In genomic region chr12:30088259-30088995, GRCh38 we compare ENCODE assay signal across 16 cellular contexts.
DNase-seq lines count a peak whose midpoint lies in the region; ATAC-seq and TF ChIP-seq lines count a peak whose summit lies in the region.
"Had no signal": no experiment of that assay in that cellular context is flagged by ENCODE, and none has a peak within 500 bp of the region (broad histone marks: within the 10 kb centered on the region; RNA-seq: fewer than 3 reads in every experiment).

No MANE protein-coding gene starts in this region.

- H3K27me3 ChIP-seq in prostate gland (replicated peaks; ENCODE audit: insufficient read depth) (no peaks in the 10 kb centered on the region), H7 (ENCODE audit: control insufficient read depth, insufficient read depth, low read length) (no peaks in the 10 kb centered on the region)
- H3K27me3 ChIP-seq: MG63, Peyer's patch had no signal

- TF ChIP-seq CTCF in prostate gland (IDR thresholded peaks at IDR 0.05) = no peak

- intact Hi-C loops in prostate gland (cut with DNase I) = no loop called here

- H3K4me3 ChIP-seq in prostate gland = no peak overlapping the region
- H3K4me3 ChIP-seq in H7 (ENCODE audit: insufficient read depth, low read depth, low read length) = no peak overlapping the region
- H3K4me3 ChIP-seq: GM23338, MG63, Peyer's patch had no signal

- TF ChIP-seq POLR2A in prostate gland (IDR thresholded peaks at IDR 0.05) = no peak

- H3K4me1 ChIP-seq in prostate gland (replicated peaks) = no peaks in the 10 kb centered on the region
- H3K4me1 ChIP-seq: Peyer's patch had no signal

- 59% methylated on average over 3 of the region's 3 CpGs for WGBS in prostate gland

- no peaks in the 10 kb centered on the region for H3K9me3 ChIP-seq in prostate gland
- H3K9me3 ChIP-seq: MG63, Peyer's patch had no signal

- H3K27ac ChIP-seq in prostate gland = no peak overlapping the region
- H3K27ac ChIP-seq: Peyer's patch had no signal

- H3K36me3 ChIP-seq in prostate gland = no peaks in the 10 kb centered on the region
- H3K36me3 ChIP-seq in H7 (replicated peaks; ENCODE audit: control insufficient read depth, insufficient read depth, low read length) = no peaks in the 10 kb centered on the region
- H3K36me3 ChIP-seq: MG63, Peyer's patch had no signal

- ATAC-seq in HG02884 (IDR thresholded peaks at IDR 0.05; ENCODE audit: unreplicated experiment) = no peak
- ATAC-seq: GM23338 had no signal

- peak; percentile 1 for DNase-seq in NCI-H748 (lab: John Stamatoyannopoulos, UW; ENCODE audit: unreplicated experiment)
- DNase-seq in NCI-H748 treated with DMSO at 0.1 percent for 48 hours (lab: John Stamatoyannopoulos, UW) = no peak
- peak; percentile 30 for DNase-seq in NCI-H774 (lab: John Stamatoyannopoulos, UW)
- DNase-seq in myocyte (ENCODE audit: low read depth) = peak; percentile 23
- DNase-seq in prostate gland (ENCODE audit: low spot score) = no peak
- DNase-seq in GF-D8 (lab: John Stamatoyannopoulos, UW) = no peak
- DNase-seq in H7 = no peak
- DNase-seq: HCEC 1CT; MG63; NCI-H1417; NCI-H1694 treated with DMSO at 0.1 percent for 48 hours; NCI-H69; NK-92 treated with Interleukin-12 subunit alpha and Interleukin-12 subunit beta, amount 100 ng/mL, for 24 hours; Peyer's patch had no signal

Comparison
In these comparisons a context has a peak if more than half of its experiments do, and no peak if none do; other contexts are left out.
1. DNase-seq: peak in NCI-H748 (single experiment), NCI-H774 (single experiment) and myocyte (single experiment); none in NCI-H748 treated with DMSO at 0.1 percent for 48 hours (single experiment), prostate gland (single experiment), GF-D8 (single experiment) and H7 (single experiment).